8 cellular contexts compared by ENCODE assay signal in the genomic region with DNA sequence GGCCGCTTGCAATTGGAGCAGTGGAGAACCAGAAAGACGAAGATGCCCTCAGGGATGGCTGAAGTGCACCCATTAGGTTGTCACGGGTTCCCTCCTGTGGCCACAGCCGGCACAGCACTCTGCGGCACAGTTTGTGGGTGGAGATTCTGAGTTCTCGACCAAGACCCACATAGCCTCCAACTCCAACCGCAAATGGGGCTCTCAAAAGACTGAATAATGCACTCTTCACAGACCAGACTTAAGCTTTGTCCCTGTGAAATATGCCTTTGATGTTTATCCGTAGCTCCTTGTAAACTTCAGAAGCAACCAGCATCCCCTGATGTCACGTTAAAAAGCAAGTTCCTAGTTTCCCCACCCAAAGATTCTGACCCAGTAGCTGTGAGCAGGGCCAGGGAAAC. TPM values are rescaled to one million over a fixed set of nuclear protein-coding genes. Genes with fewer than 3 reads are reported as not detected.
DNase-seq lines count a peak whose midpoint lies in the region; ATAC-seq and TF ChIP-seq lines count a peak whose summit lies in the region.

No MANE protein-coding gene starts in this region.

- H3K4me3 ChIP-seq in PC-3 (ENCODE audit: low read length) = no peak overlapping the region
- H3K4me3 ChIP-seq in fibroblast of villous mesenchyme (ENCODE audit: low read depth, low read length) = no peak overlapping the region
- no peak overlapping the region for H3K4me3 ChIP-seq in neutrophil (ENCODE audit: low read depth in 1 of 2, low read length in 1 of 2)
- H3K4me3 ChIP-seq in thymus (ENCODE audit: low read length) = no peak overlapping the region

- TF ChIP-seq CTCF in PC-3 (conservative IDR thresholded peaks at IDR 0.05; ENCODE audit: low read depth, low read length) (peak; percentile 95), fibroblast of villous mesenchyme (IDR thresholded peaks at IDR 0.05; ENCODE audit: insufficient read depth, low read depth, low read length) (peak; percentile 96), neutrophil (IDR thresholded peaks at IDR 0.05) (peak; percentile 50)

- H3K9me3 Mint-ChIP-seq in activated T-cell treated with anti-CD3 and anti-CD28 coated beads, Interleukin-2, amount 50 U/mL, for 72 hours = no peaks in the 10 kb centered on the region

- BruUV-seq in PC-3 (replicated peaks; lab: Mats Ljungman, UMichigan) = no TSS peak

- H2AFZ ChIP-seq in PC-3 (ENCODE audit: low read length) = no peak overlapping the region; the same call in 1 of the 2 replicates

- DNase-seq in DMS79 (lab: John Stamatoyannopoulos, UW) (peak; percentile 24), PC-3 (peak; percentile 88), fibroblast of villous mesenchyme (ENCODE audit: low read depth) (peak; percentile 74)
- peak; percentile 72 to 74 for DNase-seq in activated T-cell treated with anti-CD3 and anti-CD28 coated beads, Interleukin-2, amount 50 U/mL, for 72 hours

- H4K20me1 ChIP-seq in PC-3 (ENCODE audit: low read length) = no peaks in the 10 kb centered on the region

- TF ChIP-seq RAD21 in Ishikawa (IDR thresholded peaks at IDR 0.05; ENCODE audit: low read depth) = peak; percentile 87

- no peak for TF ChIP-seq EP300 in Ishikawa (IDR thresholded peaks at IDR 0.05; ENCODE audit: borderline replicate concordance)

- H3K4me1 Mint-ChIP-seq in activated T-cell treated with anti-CD3 and anti-CD28 coated beads, Interleukin-2, amount 50 U/mL, for 72 hours (ENCODE audit: low read depth) = peaks cover 4% of the 10 kb centered on the region

- H3F3A ChIP-seq in PC-3 (ENCODE audit: low read length, unreplicated experiment) = no peaks in the 10 kb centered on the region

- H3K36me3 Mint-ChIP-seq in activated T-cell treated with anti-CD3 and anti-CD28 coated beads, Interleukin-2, amount 50 U/mL, for 72 hours (ENCODE audit: insufficient read depth in 2 of 2) = no peaks in the 10 kb centered on the region

- H3K4me3 Mint-ChIP-seq in activated T-cell treated with anti-CD3 and anti-CD28 coated beads, Interleukin-2, amount 50 U/mL, for 72 hours = no peak overlapping the region

- 0 out of 2 replicates have a peak overlapping the region, but pooled peaks have one; percentile 8 for H3K4me2 ChIP-seq in PC-3 (ENCODE audit: low read length)

- H3K27ac ChIP-seq in PC-3 (ENCODE audit: low read length) (no peak overlapping the region), neutrophil (no peak overlapping the region), thymus (ENCODE audit: low read depth) (peak overlapping the region; percentile 54)

- H3K9me3 ChIP-seq in PC-3 (ENCODE audit: low read length) (no peaks in the 10 kb centered on the region), neutrophil (no peaks in the 10 kb centered on the region), thymus (ENCODE audit: control insufficient read depth) (no peaks in the 10 kb centered on the region)

- H3K27me3 Mint-ChIP-seq in activated T-cell treated with anti-CD3 and anti-CD28 coated beads, Interleukin-2, amount 50 U/mL, for 72 hours (ENCODE audit: low read depth) = peaks cover 16% of the 10 kb centered on the region

- no peaks in the 10 kb centered on the region for H3K9me2 ChIP-seq in PC-3 (replicated peaks; ENCODE audit: low read length)

- WGBS in thymus = 12% methylated on average over 9 of the region's 9 CpGs

- H3K9ac ChIP-seq in PC-3 (ENCODE audit: low read length) = no peak overlapping the region

- peaks cover 14% of the 10 kb centered on the region for H3K27me3 ChIP-seq in PC-3 (ENCODE audit: low read length)
- H3K27me3 ChIP-seq in neutrophil = peaks cover 3% of the 10 kb centered on the region
- H3K27me3 ChIP-seq in thymus (ENCODE audit: control insufficient read depth, insufficient read depth) = no peaks in the 10 kb centered on the region

- H3K36me3 ChIP-seq in PC-3 (ENCODE audit: low read depth, low read length) (no peaks in the 10 kb centered on the region), neutrophil (no peaks in the 10 kb centered on the region), thymus (ENCODE audit: control insufficient read depth, insufficient read depth) (no peaks in the 10 kb centered on the region)

- no peaks in the 10 kb centered on the region for H3K79me2 ChIP-seq in PC-3 (ENCODE audit: low read length)

- intact Hi-C loops in PC-3 (cut with micrococcal nuclease) = loop anchor here (1.0 to 2.0 kb wide), 2 partner anchors 165 to 256 kb away; partner anchors contain the start of gene NXT1

- no peak overlapping the region for H3K27ac Mint-ChIP-seq in activated T-cell treated with anti-CD3 and anti-CD28 coated beads, Interleukin-2, amount 50 U/mL, for 72 hours

- CTCF ChIA-PET in PC-3 (lab: Charles Lee) = no interaction called here

- POLR2A ChIA-PET in PC-3 (lab: Charles Lee; ENCODE audit: unreplicated experiment) = no interaction called here

- H3K4me1 ChIP-seq in PC-3 (ENCODE audit: insufficient read depth, low read length) = no peaks in the 10 kb centered on the region
- no peaks in the 10 kb centered on the region for H3K4me1 ChIP-seq in neutrophil (ENCODE audit: control insufficient read depth in 1 of 2, insufficient read depth in 1 of 2, low read depth in 1 of 2, low read length in 1 of 2)
- peaks cover 2% of the 10 kb centered on the region for H3K4me1 ChIP-seq in thymus (ENCODE audit: control insufficient read depth, insufficient read depth, low read length)

- ATAC-seq in GM21576 (IDR thresholded peaks at IDR 0.05; ENCODE audit: unreplicated experiment) = peak; percentile 95
- ATAC-seq in PC-3 = peak; percentile 95
- ATAC-seq in activated T-cell treated with anti-CD3 and anti-CD28 coated beads, Interleukin-2, amount 50 U/mL, for 72 hours (replicated peaks in 1 of 2) = peak; percentile 82 to 86

TF ChIP-seq in Ishikawa, 13 proteins besides CTCF, POLR2A, EP300 and RAD21:
- TF ChIP-seq MAX (IDR thresholded peaks at IDR 0.05) (no peak), FOXM1 (IDR thresholded peaks at IDR 0.05; ENCODE audit: borderline replicate concordance, low read depth) (no peak), TCF12 (IDR thresholded peaks at IDR 0.05; ENCODE audit: low read depth) (no peak), CREB1 (IDR thresholded peaks at IDR 0.05; ENCODE audit: low read depth) (no peak), ZBTB7A (IDR thresholded peaks at IDR 0.05; ENCODE audit: low read depth) (no peak), TEAD4 (IDR thresholded peaks at IDR 0.05) (no peak), EGR1 (IDR thresholded peaks at IDR 0.05) (no peak), YY1 (IDR thresholded peaks at IDR 0.05; ENCODE audit: low read depth) (no peak), CEBPB (IDR thresholded peaks at IDR 0.05) (no peak), NFIC (IDR thresholded peaks at IDR 0.05) (no peak), TAF1 (IDR thresholded peaks at IDR 0.05; ENCODE audit: low read depth) (no peak), REST (IDR thresholded peaks at IDR 0.05; ENCODE audit: low read depth) (no peak)
- TF ChIP-seq, protein P1, sequence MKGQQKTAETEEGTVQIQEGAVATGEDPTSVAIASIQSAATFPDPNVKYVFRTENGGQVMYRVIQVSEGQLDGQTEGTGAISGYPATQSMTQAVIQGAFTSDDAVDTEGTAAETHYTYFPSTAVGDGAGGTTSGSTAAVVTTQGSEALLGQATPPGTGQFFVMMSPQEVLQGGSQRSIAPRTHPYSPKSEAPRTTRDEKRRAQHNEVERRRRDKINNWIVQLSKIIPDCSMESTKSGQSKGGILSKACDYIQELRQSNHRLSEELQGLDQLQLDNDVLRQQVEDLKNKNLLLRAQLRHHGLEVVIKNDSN (IDR thresholded peaks at IDR 0.05) = no peak

RNA-seq across cellular contexts. Expression of gene CST9, which starts 0.9 kb away (rescaled TPM):
- not detected in 2 replicates for total RNA-seq in PC-3 (2014; rRNA removed)
- total RNA-seq in activated T-cell treated with anti-CD3 and anti-CD28 coated beads, Interleukin-2, amount 50 U/mL, for 72 hours = not detected
- not detected in 2 replicates for total RNA-seq in fibroblast of villous mesenchyme
- polyA plus RNA-seq in thymus = 0.02 TPM

RNA-seq across cellular contexts. Expression of gene CST3, which starts 31.1 kb away (rescaled TPM):
- total RNA-seq in PC-3 (2014; rRNA removed) (311 and 331 TPM in 2 replicates), fibroblast of villous mesenchyme (55.3 and 123 TPM in 2 replicates)
- total RNA-seq in activated T-cell treated with anti-CD3 and anti-CD28 coated beads, Interleukin-2, amount 50 U/mL, for 72 hours = under 1 TPM; 0.22 to 0.30 TPM
- 465 TPM for polyA plus RNA-seq in thymus

RNA-seq across cellular contexts. Expression of gene CST9L, which starts 38.4 kb away (rescaled TPM):
- total RNA-seq in PC-3 (2014; rRNA removed) (not detected in 2 replicates), fibroblast of villous mesenchyme (not detected in 2 replicates)
- total RNA-seq in activated T-cell treated with anti-CD3 and anti-CD28 coated beads, Interleukin-2, amount 50 U/mL, for 72 hours = not detected
- 0.09 TPM for polyA plus RNA-seq in thymus

Comparison
In these comparisons a context has a peak if more than half of its experiments do, and no peak if none do; other contexts are left out.
1. DNase-seq: peak in every context shown above with its lines; median percentile 88 in PC-3; 74 in fibroblast of villous mesenchyme; 73 in activated T-cell treated with anti-CD3 and anti-CD28 coated beads, Interleukin-2, amount 50 U/mL, for 72 hours; 24 in DMS79.
2. RNA of gene CST3, which starts 31.1 kb away (total RNA-seq): 311 to 331 TPM in PC-3 and 55.3 to 123 TPM in fibroblast of villous mesenchyme; 0.22 to 0.30 TPM in activated T-cell treated with anti-CD3 and anti-CD28 coated beads, Interleukin-2, amount 50 U/mL, for 72 hours; every median in the first group is over 10 times any median in the second.
3. Peak in every context shown above with its lines, with median percentiles within 50 percentile points of each other: ATAC-seq and CTCF ChIP-seq.